Comparison of ENCODE assay signal across 23 cellular contexts in genomic region chr5:147348046-147348445, GRCh38.
DNase-seq lines count a peak whose midpoint lies in the region; ATAC-seq and TF ChIP-seq lines count a peak whose summit lies in the region.
"Had no signal": no experiment of that assay in that cellular context is flagged by ENCODE, and none has a peak within 500 bp of the region (broad histone marks: within the 10 kb centered on the region; RNA-seq: fewer than 3 reads in every experiment).

No MANE protein-coding gene starts in this region.

- no peak overlapping the region for H3K27ac ChIP-seq in lung (ENCODE audit: low read depth in 1 of 2, low read length in 1 of 2)
- H3K27ac ChIP-seq: BLaER1, gastroesophageal sphincter, WERI-Rb-1 had no signal

- no peaks in the 10 kb centered on the region for H3K36me3 ChIP-seq in lung (ENCODE audit: control insufficient read depth in 2 of 2, insufficient read depth in 2 of 2, low read length in 2 of 2)
- H3K36me3 ChIP-seq: BLaER1, gastroesophageal sphincter, WERI-Rb-1 had no signal

- no peaks in the 10 kb centered on the region for H3K4me1 Mint-ChIP-seq in activated CD4-positive, alpha-beta memory T cell treated with anti-CD3 and anti-CD28 coated beads, Interleukin-2, amount 10 ng/mL, durations not matched to agents 7 days and 5 days
- H3K4me1 Mint-ChIP-seq: activated CD4-positive, alpha-beta T cell treated with anti-CD3 and anti-CD28 coated beads, Interleukin-2, amount 10 ng/mL, durations not matched to agents 24 days and 14 days had no signal

- CTCF ChIA-PET in activated CD4-positive, alpha-beta memory T cell treated with anti-CD3 and anti-CD28 coated beads, Interleukin-2, amount 10 ng/mL, durations not matched to agents 7 days and 5 days (lab: Charles Lee), result no interaction called here

- POLR2A ChIA-PET in activated CD4-positive, alpha-beta memory T cell treated with anti-CD3 and anti-CD28 coated beads, Interleukin-2, amount 10 ng/mL, durations not matched to agents 7 days and 5 days (lab: Charles Lee), result no interaction called here

- H3K4me1 ChIP-seq in lung (ENCODE audit: control insufficient read depth in 2 of 2, insufficient read depth in 2 of 2, low read length in 2 of 2), result no peaks in the 10 kb centered on the region
- H3K4me1 ChIP-seq: gastroesophageal sphincter had no signal

- no peak overlapping the region for H3K4me3 ChIP-seq in lung
- H3K4me3 ChIP-seq: BLaER1, gastroesophageal sphincter had no signal

- peak; percentile 47 for ATAC-seq in lung (ENCODE audit: insufficient read depth, low FRiP score)
- ATAC-seq: activated T-cell treated with anti-CD3 and anti-CD28 coated beads, Interleukin-2, amount 50 U/mL, for 72 hours; gastroesophageal sphincter; sciatic nerve had no signal

- peak; percentile 14 for DNase-seq in AG08396 (ENCODE audit: low spot score)
- peak; percentile 14 for DNase-seq in NCI-H226
- DNase-seq in dedifferentiated amniotic fluid mesenchymal stem cell (ENCODE audit: extremely low spot score), result peak; percentile 13
- no peak for DNase-seq in lung (ENCODE audit: low spot score)
- no peak for DNase-seq in NCI-H510A (lab: John Stamatoyannopoulos, UW)
- DNase-seq in activated CD4-positive, alpha-beta memory T cell treated with anti-CD3 and anti-CD28 coated beads, Interleukin-2, amount 10 ng/mL, durations not matched to agents 7 days and 5 days, result no peak
- no peak for DNase-seq in SK-N-DZ (ENCODE audit: low spot score)
- DNase-seq in NCI-H748 (lab: John Stamatoyannopoulos, UW; ENCODE audit: unreplicated experiment), result no peak
- DNase-seq: activated CD4-positive, alpha-beta T cell treated with anti-CD3 and anti-CD28 coated beads, Interleukin-2, amount 10 ng/mL, durations not matched to agents 24 days and 14 days; activated naive CD4-positive, alpha-beta T cell treated with anti-CD3 and anti-CD28 coated beads for 36 hours; activated T-cell treated with anti-CD3 and anti-CD28 coated beads, Interleukin-2, amount 50 U/mL, for 72 hours; caudate nucleus; GOT3; hypothalamus; Kasumi-1; NCI-H1048; NCI-H187; NCI-H526 treated with DMSO at 0.1 percent for 48 hours; nephron progenitor cell; WERI-Rb-1 had no signal

- no peaks in the 10 kb centered on the region for H3K9me3 ChIP-seq in lung (ENCODE audit: control insufficient read depth in 2 of 2, insufficient read depth in 1 of 2, low read length in 1 of 2)
- H3K9me3 ChIP-seq: BLaER1, gastroesophageal sphincter had no signal

- no peaks in the 10 kb centered on the region for H3K9me3 Mint-ChIP-seq in activated CD4-positive, alpha-beta memory T cell treated with anti-CD3 and anti-CD28 coated beads, Interleukin-2, amount 10 ng/mL, durations not matched to agents 7 days and 5 days
- H3K9me3 Mint-ChIP-seq: activated CD4-positive, alpha-beta T cell treated with anti-CD3 and anti-CD28 coated beads, Interleukin-2, amount 10 ng/mL, durations not matched to agents 24 days and 14 days; activated naive CD4-positive, alpha-beta T cell treated with anti-CD3 and anti-CD28 coated beads for 36 hours; activated T-cell treated with anti-CD3 and anti-CD28 coated beads, Interleukin-2, amount 50 U/mL, for 72 hours; nephron progenitor cell had no signal

- H3K27me3 Mint-ChIP-seq in activated CD4-positive, alpha-beta memory T cell treated with anti-CD3 and anti-CD28 coated beads, Interleukin-2, amount 10 ng/mL, durations not matched to agents 7 days and 5 days, result no peaks in the 10 kb centered on the region
- H3K27me3 Mint-ChIP-seq: activated CD4-positive, alpha-beta T cell treated with anti-CD3 and anti-CD28 coated beads, Interleukin-2, amount 10 ng/mL, durations not matched to agents 24 days and 14 days had no signal

- H3K27ac Mint-ChIP-seq in activated CD4-positive, alpha-beta memory T cell treated with anti-CD3 and anti-CD28 coated beads, Interleukin-2, amount 10 ng/mL, durations not matched to agents 7 days and 5 days, result no peak overlapping the region
- H3K27ac Mint-ChIP-seq: activated CD4-positive, alpha-beta T cell treated with anti-CD3 and anti-CD28 coated beads, Interleukin-2, amount 10 ng/mL, durations not matched to agents 24 days and 14 days; activated naive CD4-positive, alpha-beta T cell treated with anti-CD3 and anti-CD28 coated beads for 36 hours; activated T-cell treated with anti-CD3 and anti-CD28 coated beads, Interleukin-2, amount 50 U/mL, for 72 hours; nephron progenitor cell had no signal

- H3K4me3 Mint-ChIP-seq in activated CD4-positive, alpha-beta memory T cell treated with anti-CD3 and anti-CD28 coated beads, Interleukin-2, amount 10 ng/mL, durations not matched to agents 7 days and 5 days, result no peak overlapping the region
- H3K4me3 Mint-ChIP-seq: activated CD4-positive, alpha-beta T cell treated with anti-CD3 and anti-CD28 coated beads, Interleukin-2, amount 10 ng/mL, durations not matched to agents 24 days and 14 days; activated naive CD4-positive, alpha-beta T cell treated with anti-CD3 and anti-CD28 coated beads for 36 hours; activated T-cell treated with anti-CD3 and anti-CD28 coated beads, Interleukin-2, amount 50 U/mL, for 72 hours; nephron progenitor cell had no signal

- no peaks in the 10 kb centered on the region for H3K27me3 ChIP-seq in lung (ENCODE audit: control insufficient read depth, insufficient read depth)
- H3K27me3 ChIP-seq: BLaER1, gastroesophageal sphincter had no signal

- 84 to 94% methylated on average over 2 of the region's 2 CpGs for WGBS in lung, 2 donors

- H3K36me3 Mint-ChIP-seq in activated CD4-positive, alpha-beta memory T cell treated with anti-CD3 and anti-CD28 coated beads, Interleukin-2, amount 10 ng/mL, durations not matched to agents 7 days and 5 days (ENCODE audit: low read depth), result no peaks in the 10 kb centered on the region

- no peak for TF ChIP-seq CTCF in lung (IDR thresholded peaks at IDR 0.05; ENCODE audit: control extremely low read depth, extremely low read depth)

Comparison
In these comparisons a context has a peak if more than half of its experiments do, and no peak if none do; other contexts are left out.
1. DNase-seq: peak in AG08396 (single experiment), NCI-H226 (single experiment) and dedifferentiated amniotic fluid mesenchymal stem cell (single experiment); none in lung (single experiment), NCI-H510A (single experiment), activated CD4-positive, alpha-beta memory T cell treated with anti-CD3 and anti-CD28 coated beads, Interleukin-2, amount 10 ng/mL, durations not matched to agents 7 days and 5 days (single experiment), SK-N-DZ (single experiment) and NCI-H748 (single experiment).